Comparison of ENCODE assay signal across 10 cellular contexts in genomic region chr10:62053860-62054259, GRCh38.
DNase-seq lines count a peak whose midpoint lies in the region; ATAC-seq and FAIRE-seq lines count a peak whose summit lies in the region.
"Had no signal": no experiment of that assay in that cellular context is flagged by ENCODE, and none has a peak within 500 bp of the region (broad histone marks: within the 10 kb centered on the region; RNA-seq: fewer than 3 reads in every experiment).

No MANE protein-coding gene starts in this region.

- H3K4me1 Mint-ChIP-seq in naive B cell = peaks cover 76 to 98% (median 83%) of the 10 kb centered on the region in 3 donors

- H3K36me3 ChIP-seq in ACC112 (ENCODE audit: insufficient read depth, low read length) = peaks cover 51% of the 10 kb centered on the region

- H3K36me3 Mint-ChIP-seq in activated naive CD4-positive, alpha-beta T cell treated with anti-CD3 and anti-CD28 coated beads, Interleukin-2, amount 50 U/mL, for 72 hours = peaks cover 94 to 100% of the 10 kb centered on the region in 2 donors
- H3K36me3 Mint-ChIP-seq in naive B cell = peaks cover 64 to 75% of the 10 kb centered on the region in 2 donors

- H3K9me3 Mint-ChIP-seq in activated naive CD4-positive, alpha-beta T cell treated with anti-CD3 and anti-CD28 coated beads, Interleukin-2, amount 50 U/mL, for 72 hours = peaks cover 3 to 7% of the 10 kb centered on the region in 2 donors
- peaks cover 0 to 13% (median 4%) of the 10 kb centered on the region in 7 donors for H3K9me3 Mint-ChIP-seq in naive B cell

- H3K27me3 Mint-ChIP-seq in naive B cell = no peaks in the 10 kb centered on the region

- peak; percentile 24 for FAIRE-seq in GM18507 (lab: Jason Lieb, UNC)

- no peak for ATAC-seq in activated naive CD4-positive, alpha-beta T cell treated with anti-CD3 and anti-CD28 coated beads, Interleukin-2, amount 50 U/mL, for 72 hours
- ATAC-seq in naive B cell (ENCODE audit: low read depth in 2 of 2) = no peak
- no peak for ATAC-seq in GM21390 (IDR thresholded peaks at IDR 0.05; ENCODE audit: unreplicated experiment)
- ATAC-seq: left lobe of liver had no signal

- 0 out of 2 replicates have a peak overlapping the region, but pooled peaks have one; percentile 56 for H3K4me3 ChIP-seq in ACC112 (ENCODE audit: low read depth, low read length)

- peaks cover 85% of the 10 kb centered on the region for H3K79me2 ChIP-seq in ACC112 (ENCODE audit: control insufficient read depth, insufficient read depth, low read length, unreplicated experiment)

- no peak overlapping the region for H2AFZ ChIP-seq in ACC112 (ENCODE audit: low read length, unreplicated experiment)

- H3K27ac ChIP-seq in ACC112 (ENCODE audit: low read depth, low read length) = no peak overlapping the region

- peaks cover 76% of the 10 kb centered on the region for H3K4me1 ChIP-seq in ACC112 (ENCODE audit: control insufficient read depth, insufficient read depth, low read length, unreplicated experiment)

- H3K4me3 Mint-ChIP-seq in naive B cell = peak overlapping the region; percentile 0 to 86 (median 76)

- DNase-seq in GM18507 (ENCODE audit: extremely low spot score, insufficient read length, low read depth) = no peak
- no peak for DNase-seq in activated naive CD4-positive, alpha-beta T cell treated with anti-CD3 and anti-CD28 coated beads, Interleukin-2, amount 50 U/mL, for 72 hours (ENCODE audit: low spot score in 2 of 2)
- DNase-seq in naive B cell = no peak
- DNase-seq in NOMO-1 treated with DMSO at 0.1 percent for 48 hours (lab: John Stamatoyannopoulos, UW; ENCODE audit: unreplicated experiment) = no peak
- DNase-seq in SW 1271 (lab: John Stamatoyannopoulos, UW) = no peak
- DNase-seq in NCI-H2227 (lab: John Stamatoyannopoulos, UW; ENCODE audit: unreplicated experiment) = no peak
- DNase-seq: amniotic stem cell had no signal

- peak overlapping the region; percentile 97 to 99 for H3K27ac Mint-ChIP-seq in activated naive CD4-positive, alpha-beta T cell treated with anti-CD3 and anti-CD28 coated beads, Interleukin-2, amount 50 U/mL, for 72 hours
- peak overlapping the region; percentile 91 to 97 (median 96) for H3K27ac Mint-ChIP-seq in naive B cell

- H3K27me3 ChIP-seq in ACC112 (ENCODE audit: insufficient read depth, low read length) = no peaks in the 10 kb centered on the region
